Comparison of ENCODE assay signal across 19 cellular contexts in the genomic region with DNA sequence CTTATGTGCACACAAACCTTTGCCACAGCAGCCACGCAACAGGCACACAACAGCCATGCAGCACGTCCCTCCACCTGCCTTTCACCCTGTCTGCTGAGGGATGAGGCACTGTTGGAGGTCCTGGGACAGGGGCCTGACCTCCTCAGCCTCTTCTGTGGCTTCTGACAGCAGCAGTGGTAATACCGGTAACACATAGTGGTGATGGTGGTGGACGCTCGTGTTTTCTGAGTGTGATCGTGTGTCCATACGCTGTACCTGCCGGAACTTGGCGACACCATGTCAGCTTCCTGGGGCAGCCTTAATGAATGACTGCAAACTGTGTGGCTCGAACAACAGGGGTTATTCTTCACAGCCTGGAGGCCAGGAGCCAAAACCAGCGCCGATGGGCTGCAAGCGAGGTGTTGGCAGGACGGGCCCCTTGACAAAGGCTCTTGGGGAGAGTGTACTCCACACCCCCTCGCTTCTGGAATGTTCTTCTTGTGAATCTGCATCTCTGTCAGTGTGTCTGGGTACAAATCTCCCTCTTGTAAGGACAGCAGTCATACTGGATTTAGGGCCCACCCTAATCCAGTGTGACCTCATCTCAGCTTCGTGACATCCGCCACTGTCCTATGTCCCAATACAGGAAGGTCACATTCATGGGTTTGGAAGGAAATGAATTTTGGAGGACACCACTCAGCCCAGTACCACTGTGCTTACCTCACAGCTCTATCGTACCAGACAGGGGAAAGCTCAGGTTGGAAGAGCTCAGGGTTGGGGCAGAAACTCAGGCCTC. TPM values are rescaled to one million over a fixed set of nuclear protein-coding genes. Genes with fewer than 3 reads are reported as not detected.
A peak's percentile ranks its signal among the peaks of the same experiment; 100 is the strongest.
DNase-seq lines count a peak whose midpoint lies in the region; ATAC-seq and TF ChIP-seq lines count a peak whose summit lies in the region.
"Had no signal": no experiment of that assay in that cellular context is flagged by ENCODE, and none has a peak within 500 bp of the region (broad histone marks: within the 10 kb centered on the region; RNA-seq: fewer than 3 reads in every experiment).

No MANE protein-coding gene starts in this region.

- H3K4me3 Mint-ChIP-seq in stimulated activated naive CD8-positive, alpha-beta T cell treated with anti-CD3 and anti-CD28 coated beads, Interleukin-15, amount 100 ng/mL, for 72 hours: no peak overlapping the region

- H4K8ac ChIP-seq in neuronal stem cell (ENCODE audit: low read depth, low read length): no peak overlapping the region

- H2BK15ac ChIP-seq in neuronal stem cell (ENCODE audit: low read length): peak overlapping the region; percentile 15

- H3K27me3 ChIP-seq in BLaER1: no peaks in the 10 kb centered on the region
- H3K27me3 ChIP-seq in colonic mucosa: no peaks in the 10 kb centered on the region
- H3K27me3 ChIP-seq in neuronal stem cell (ENCODE audit: control insufficient read depth in 3 of 3, insufficient read depth in 3 of 3, low read depth in 1 of 3, low read length in 3 of 3): no peaks in the 10 kb centered on the region
- H3K27me3 ChIP-seq in SJCRH30: no peaks in the 10 kb centered on the region
- H3K27me3 ChIP-seq: left lung, MG63 had no signal

- H3K18ac ChIP-seq in neuronal stem cell (ENCODE audit: low read length): peak overlapping the region; percentile 53

- H3K36me3 ChIP-seq in BLaER1 (peaks cover 5% of the 10 kb centered on the region; the same call in 1 of the 2 replicates), colonic mucosa (no peaks in the 10 kb centered on the region), neuronal stem cell (replicated peaks in 1 of 2; ENCODE audit: control insufficient read depth in 2 of 2, insufficient read depth in 2 of 2, low read length in 2 of 2) (no peaks in the 10 kb centered on the region), SJCRH30 (no peaks in the 10 kb centered on the region)
- H3K36me3 ChIP-seq: left lung, tibial artery had no signal

- no peak for TF ChIP-seq CTCF in colonic mucosa (IDR thresholded peaks at IDR 0.05)

- H4K20me1 ChIP-seq in BLaER1: no peaks in the 10 kb centered on the region

- H3K79me1 ChIP-seq in neuronal stem cell (ENCODE audit: low read depth, low read length): no peaks in the 10 kb centered on the region

- no peak for ATAC-seq in GM18907 (IDR thresholded peaks at IDR 0.05; ENCODE audit: unreplicated experiment)
- ATAC-seq in stimulated activated naive CD8-positive, alpha-beta T cell treated with anti-CD3 and anti-CD28 coated beads, Interleukin-15, amount 100 ng/mL, for 72 hours: no peak
- ATAC-seq: left lung, SK-N-SH treated with all-trans-retinoic acid at 6 μM for 48 hours had no signal

- H3K9me3 Mint-ChIP-seq in stimulated activated naive CD8-positive, alpha-beta T cell treated with anti-CD3 and anti-CD28 coated beads, Interleukin-15, amount 100 ng/mL, for 72 hours: peaks cover 14 to 28% of the 10 kb centered on the region in 2 donors

- H3K4ac ChIP-seq in neuronal stem cell (ENCODE audit: low read length): no peak overlapping the region

- no peaks in the 10 kb centered on the region for H3K27me3 Mint-ChIP-seq in stimulated activated naive CD8-positive, alpha-beta T cell treated with anti-CD3 and anti-CD28 coated beads, Interleukin-15, amount 100 ng/mL, for 72 hours

- peaks cover 66% of the 10 kb centered on the region for H3K4me1 Mint-ChIP-seq in stimulated activated naive CD8-positive, alpha-beta T cell treated with anti-CD3 and anti-CD28 coated beads, Interleukin-15, amount 100 ng/mL, for 72 hours

- H3K9ac ChIP-seq in BLaER1 (no peak overlapping the region), colonic mucosa (ENCODE audit: low read depth in 2 of 2, low read length in 2 of 2) (no peak overlapping the region), neuronal stem cell (ENCODE audit: low read depth, low read length, poor library complexity) (peak overlapping the region; percentile 34)
- H3K9ac ChIP-seq: parathyroid adenoma had no signal

- H3K4me3 ChIP-seq in BLaER1 (no peak overlapping the region), colonic mucosa (no peak overlapping the region), neuronal stem cell (ENCODE audit: low read length in 2 of 2) (no peak overlapping the region), SJCRH30 (no peak overlapping the region)
- H3K4me3 ChIP-seq: left lung, MG63, smooth muscle cell, tibial artery had no signal

- intact Hi-C loops in colonic mucosa (cut with DNase I): no loop called here

- no peak overlapping the region for H2AFZ ChIP-seq in neuronal stem cell (ENCODE audit: low read length)
- H2AFZ ChIP-seq: parathyroid adenoma had no signal

- DNase-seq in D341Med (ENCODE audit: low spot score) (peak; percentile 10), colonic mucosa (peak; percentile 8), neuronal stem cell (ENCODE audit: low spot score) (no peak), glomerular visceral epithelial cell (ENCODE audit: extremely low spot score) (no peak), SJCRH30 (no peak)
- DNase-seq in stimulated activated naive CD8-positive, alpha-beta T cell treated with anti-CD3 and anti-CD28 coated beads, Interleukin-15, amount 100 ng/mL, for 72 hours: no peak
- DNase-seq: activated gamma-delta T cell, anterior cingulate cortex, foreskin melanocyte, MG63, NCI-H2029 treated with DMSO at 0.1 percent for 48 hours, NCI-H510A had no signal

- H3K4me1 ChIP-seq in BLaER1 (peaks cover 57% of the 10 kb centered on the region), colonic mucosa (no peaks in the 10 kb centered on the region), neuronal stem cell (ENCODE audit: control insufficient read depth in 2 of 2, insufficient read depth in 1 of 2, low read depth in 1 of 2, low read length in 2 of 2) (peaks cover 7 to 9% of the 10 kb centered on the region in 2 donors), SJCRH30 (no peaks in the 10 kb centered on the region)
- H3K4me1 ChIP-seq: left lung, parathyroid adenoma had no signal

- no peak overlapping the region for H2BK120ac ChIP-seq in neuronal stem cell (ENCODE audit: low read depth, low read length)

- H3K23ac ChIP-seq in neuronal stem cell (ENCODE audit: low read depth, low read length, poor library complexity): peak overlapping the region; percentile 66

- H3K9me3 ChIP-seq in BLaER1: peaks cover 28% of the 10 kb centered on the region
- H3K9me3 ChIP-seq in colonic mucosa: no peaks in the 10 kb centered on the region
- H3K9me3 ChIP-seq in neuronal stem cell (replicated peaks in 1 of 2; ENCODE audit: control insufficient read depth in 2 of 2, insufficient read depth in 1 of 2, low read depth in 1 of 2, low read length in 2 of 2): peaks cover 4 to 11% of the 10 kb centered on the region in 2 donors
- H3K9me3 ChIP-seq in SJCRH30 (replicated peaks): no peaks in the 10 kb centered on the region

- WGBS in neuronal stem cell (ENCODE audit: extremely low coverage in 2 of 2, insufficient read length in 2 of 2, insufficient replicate concordance in 1 of 2), 2 donors: no CpG with 5 or more reads among the region's 18 CpGs

- no peak overlapping the region for H2BK12ac ChIP-seq in neuronal stem cell (ENCODE audit: low read length)

- peak overlapping the region in 1 of 2 donors; percentile 14 for H3K27ac Mint-ChIP-seq in stimulated activated naive CD8-positive, alpha-beta T cell treated with anti-CD3 and anti-CD28 coated beads, Interleukin-15, amount 100 ng/mL, for 72 hours

- H3K14ac ChIP-seq in neuronal stem cell (ENCODE audit: low read length): no peak overlapping the region

- H3K4me2 ChIP-seq in BLaER1 (peak overlapping the region; percentile 83), neuronal stem cell (ENCODE audit: insufficient read depth, low read length, poor library complexity, severe bottlenecking) (no peak overlapping the region)
- H3K4me2 ChIP-seq: smooth muscle cell had no signal

- no peak overlapping the region for H2BK5ac ChIP-seq in neuronal stem cell (ENCODE audit: low read length)

- no peak overlapping the region for H4K91ac ChIP-seq in neuronal stem cell (ENCODE audit: low read depth, low read length, poor library complexity)

- H2AK5ac ChIP-seq in neuronal stem cell (ENCODE audit: low read depth, low read length): peak overlapping the region; percentile 91

- H3K27ac ChIP-seq in BLaER1: peak overlapping the region; percentile 67; the same call in 1 of the 2 replicates
- no peak overlapping the region for H3K27ac ChIP-seq in colonic mucosa
- H3K27ac ChIP-seq in neuronal stem cell (replicated peaks; ENCODE audit: low read length): no peak overlapping the region
- H3K27ac ChIP-seq in SJCRH30: no peak overlapping the region
- H3K27ac ChIP-seq: left lung, parathyroid adenoma, tibial artery had no signal

RNA-seq across cellular contexts. Expression of a gene that starts 55.3 kb away (rescaled TPM):
- total RNA-seq in colonic mucosa: 10 to 100 TPM; 52.0 to 58.7 TPM
- polyA plus RNA-seq in neuronal stem cell (2013, experiment 1 of 2): 18.9 TPM
- 18.7 TPM for polyA plus RNA-seq in neuronal stem cell (2013, experiment 2 of 2)
- 10.2 and 10.4 TPM in 2 replicates for total RNA-seq in SJCRH30 (2014; rRNA removed; shearing (Covaris generic))

Comparison
In these comparisons a context has a peak if more than half of its experiments do, and no peak if none do; other contexts are left out.
1. DNase-seq: peak in D341Med (single experiment) and colonic mucosa (single experiment); none in neuronal stem cell (single experiment), glomerular visceral epithelial cell (single experiment), SJCRH30 (0 of 2) and stimulated activated naive CD8-positive, alpha-beta T cell treated with anti-CD3 and anti-CD28 coated beads, Interleukin-15, amount 100 ng/mL, for 72 hours (0 of 2).